9 cellular contexts compared by ENCODE assay signal in genomic region chr19:13119654-13120053, GRCh38. TPM values are rescaled to one million over a fixed set of nuclear protein-coding genes. Genes with fewer than 3 reads are reported as not detected.
DNase-seq lines count a peak whose midpoint lies in the region; ATAC-seq, FAIRE-seq and TF ChIP-seq lines count a peak whose summit lies in the region.
"Had no signal": no experiment of that assay in that cellular context is flagged by ENCODE, and none has a peak within 500 bp of the region (broad histone marks: within the 10 kb centered on the region; RNA-seq: fewer than 3 reads in every experiment).

No MANE protein-coding gene starts in this region.

- no peak overlapping the region for H2BK12ac ChIP-seq in mesenchymal stem cell (ENCODE audit: low read length in 2 of 2)

- H3K9me3 ChIP-seq in A549 (no peaks in the 10 kb centered on the region), K562 (replicated peaks; ENCODE audit: control insufficient read depth, insufficient read depth, low read depth, low read length) (no peaks in the 10 kb centered on the region), mesenchymal stem cell (ENCODE audit: control insufficient read depth, low read length) (no peaks in the 10 kb centered on the region)

- H4K91ac ChIP-seq in mesenchymal stem cell (ENCODE audit: low read length), result no peak overlapping the region

- DNase-seq in A549 (ENCODE audit: low read depth in 1 of 2, low spot score in 1 of 2) (no peak), HFF-Myc (ENCODE audit: extremely low read depth, low read depth) (no peak), K562 (ENCODE audit: extremely low read depth in 1 of 4, low spot score in 3 of 4) (no peak), mesenchymal stem cell (no peak)
- no peak for DNase-seq in activated CD4-positive, alpha-beta T cell treated with anti-CD3 and anti-CD28 coated beads for 1 hour
- DNase-seq: DMS79 had no signal

- H3K36me3 ChIP-seq in K562 (ENCODE audit: control insufficient read depth, insufficient read depth, low read length), result peaks cover 63% of the 10 kb centered on the region
- peaks cover 14 to 31% of the 10 kb centered on the region in 2 experiments for H3K36me3 ChIP-seq in mesenchymal stem cell (ENCODE audit: control insufficient read depth in 1 of 2, insufficient read depth in 2 of 2, low read depth in 1 of 2, low read length in 2 of 2)

- peaks cover 48% of the 10 kb centered on the region for H4K20me1 ChIP-seq in K562 (replicated peaks; ENCODE audit: control insufficient read depth, insufficient read depth, low read length)

- in situ Hi-C loops in K562 (cut with MboI), result no loop called here

- H2AFZ ChIP-seq in K562 (ENCODE audit: low read depth, low read length) (no peak overlapping the region), mesenchymal stem cell (ENCODE audit: low read depth, low read length) (no peak overlapping the region)

- peaks cover 14% of the 10 kb centered on the region for H3K79me1 ChIP-seq in mesenchymal stem cell (replicated peaks; ENCODE audit: low read length, poor library complexity, severe bottlenecking)

- no peak overlapping the region for H2BK120ac ChIP-seq in mesenchymal stem cell (ENCODE audit: low read depth, low read length)

- no peak overlapping the region for H2BK5ac ChIP-seq in mesenchymal stem cell (ENCODE audit: low read depth, low read length, poor library complexity, severe bottlenecking)

- peaks cover 12% of the 10 kb centered on the region for H3K9me1 ChIP-seq in K562 (ENCODE audit: control insufficient read depth, insufficient read depth, low read length)

- POLR2A ChIA-PET in A549 (lab: Yijun Ruan, JAX), result interaction anchor here (0.9 to 1.0 kb wide), 2 partner anchors 30 to 44 kb away, joined by 3 to 5 read pairs; partner anchors contain the start of genes IER2 and STX10
- POLR2A ChIA-PET in K562 (lab: Yijun Ruan, JAX), result interaction anchor here (0.5 to 4.9 kb wide), 12 partner anchors 9 to 42 kb away, joined by 3 to 31 read pairs (median 6); partner anchors contain the start of genes IER2 and STX10

- TF ChIP-seq CTCF in A549 (IDR thresholded peaks at IDR 0.05) (no peak), HFF-Myc (IDR thresholded peaks at IDR 0.05; ENCODE audit: low read depth, low read length, missing control alignments) (no peak), K562 (IDR thresholded peaks at IDR 0.05 in 2 of 3, conservative IDR thresholded peaks at IDR 0.05 in 1 of 3; ENCODE audit: insufficient read depth in 2 of 3, low read depth in 1 of 3, low read length in 3 of 3) (no peak)

- H3K4me2 ChIP-seq in A549, result peak overlapping the region; percentile 96
- peak overlapping the region; percentile 88 for H3K4me2 ChIP-seq in K562 (ENCODE audit: insufficient read depth, low read length)
- peak overlapping the region; percentile 52 for H3K4me2 ChIP-seq in mesenchymal stem cell (ENCODE audit: low read length, poor library complexity, severe bottlenecking)

- no peak for FAIRE-seq in A549 (lab: Jason Lieb, UNC)
- FAIRE-seq in K562 (lab: Jason Lieb, UNC), result no peak

- peak overlapping the region; percentile 62 to 97 for H3K9ac ChIP-seq in K562 (ENCODE audit: insufficient read depth in 1 of 2, low read depth in 2 of 2, low read length in 2 of 2)
- H3K9ac ChIP-seq in mesenchymal stem cell (ENCODE audit: low read length), result peak overlapping the region; percentile 89

- H4K8ac ChIP-seq in mesenchymal stem cell (ENCODE audit: low read length), result no peak overlapping the region

- H2AK5ac ChIP-seq in mesenchymal stem cell (ENCODE audit: low read length, severe bottlenecking), result peak overlapping the region; percentile 24

- H3K4me1 ChIP-seq in A549 (peaks cover 25% of the 10 kb centered on the region), K562 (replicated peaks in 1 of 2; ENCODE audit: control insufficient read depth in 2 of 2, insufficient read depth in 2 of 2, low read length in 2 of 2) (peaks cover 21 to 56% of the 10 kb centered on the region in 2 experiments; a peak in 4 of 5 replicates), mesenchymal stem cell (ENCODE audit: control insufficient read depth, insufficient read depth, low read depth, low read length) (peaks cover 48% of the 10 kb centered on the region)

- no peak overlapping the region for H3K18ac ChIP-seq in mesenchymal stem cell (ENCODE audit: low read depth in 1 of 2, low read length in 2 of 2)

- H3K4me3 ChIP-seq in A549 (peak overlapping the region; percentile 100; the same call in 2 of the 3 replicates), HFF-Myc (replicated peaks; ENCODE audit: low read depth, low read length) (peak overlapping the region; percentile 86), K562 (peak overlapping the region; percentile 99; the same call in 1 of the 2 replicates), mesenchymal stem cell (ENCODE audit: insufficient read depth in 1 of 2, low read depth in 1 of 2, low read length in 2 of 2) (peak overlapping the region in 1 of 2 experiments; percentile 86)

- H3K23ac ChIP-seq in mesenchymal stem cell (ENCODE audit: low read length in 2 of 2), result no peak overlapping the region

- H2BK15ac ChIP-seq in mesenchymal stem cell (ENCODE audit: low read depth, poor library complexity, severe bottlenecking), result no peak overlapping the region

- CTCF ChIA-PET in A549 (lab: Yijun Ruan, JAX), result interaction anchor here (1.3 to 2.5 kb wide), 4 partner anchors 16 to 30 kb away, joined by 3 to 10 read pairs (median 4); partner anchors contain the start of genes IER2 and STX10
- CTCF ChIA-PET in K562 (lab: Yijun Ruan, JAX; ENCODE audit: low intra/inter-chr PET ratio), result no interaction called here

- TF ChIP-seq EP300 in A549 (IDR thresholded peaks at IDR 0.05), result no peak
- TF ChIP-seq EP300 in K562 (IDR thresholded peaks at IDR 0.05; ENCODE audit: low read length), result no peak

- no TSS peak for BruUV-seq in K562 (replicated peaks; lab: Mats Ljungman, UMichigan)

- TF ChIP-seq RAD21 in A549 (conservative IDR thresholded peaks at IDR 0.05 in 1 of 2, IDR thresholded peaks at IDR 0.05 in 1 of 2) (no peak), K562 (CRISPR knock-in tag; conservative IDR thresholded peaks at IDR 0.05 in 1 of 2, IDR thresholded peaks at IDR 0.05 in 1 of 2) (no peak)

- peaks cover 95% of the 10 kb centered on the region for H3K79me2 ChIP-seq in K562 (ENCODE audit: control insufficient read depth, insufficient read depth, low read length)

- peak overlapping the region in 1 of 2 experiments; percentile 99; a peak in 2 of 6 replicates for H3K27ac ChIP-seq in A549
- H3K27ac ChIP-seq in K562 (ENCODE audit: extremely low read depth, low read depth, low read length), result peak overlapping the region; percentile 95
- H3K27ac ChIP-seq in mesenchymal stem cell (ENCODE audit: low read length, poor library complexity, severe bottlenecking), result peak overlapping the region; percentile 57

- no peak overlapping the region for H3K14ac ChIP-seq in mesenchymal stem cell (ENCODE audit: low read length in 2 of 2)

- TF ChIP-seq POLR2A in A549 (IDR thresholded peaks at IDR 0.05; ENCODE audit: low read length), result no peak
- no peak for TF ChIP-seq POLR2A in K562 (conservative IDR thresholded peaks at IDR 0.05)

- intact Hi-C loops in K562 (cut with micrococcal nuclease), result loop anchor here (2.0 kb wide), 1 partner anchor 31 kb away; the partner anchor contains the start of genes IER2 and STX10

- WGBS in A549 (ENCODE audit: missing lambda C conversion rate), result 90% methylated on average over 5 of the region's 10 CpGs
- WGBS in K562 (ENCODE audit: insufficient coverage, low coverage, missing lambda C conversion rate), result 62% methylated on average over 8 of the region's 10 CpGs
- WGBS in mesenchymal stem cell, result 83% methylated on average over 10 of the region's 10 CpGs

- H3K27me3 ChIP-seq in K562 (ENCODE audit: control insufficient read depth in 2 of 2, insufficient read depth in 2 of 2, low read length in 2 of 2) (no peaks in the 10 kb centered on the region), mesenchymal stem cell (ENCODE audit: control insufficient read depth in 1 of 2, insufficient read depth in 1 of 2, low read length in 2 of 2) (no peaks in the 10 kb centered on the region)

- ATAC-seq in A549 (no peak), K562 (no peak), GM18861 (IDR thresholded peaks at IDR 0.05; ENCODE audit: unreplicated experiment) (no peak), HG03460 (IDR thresholded peaks at IDR 0.05; ENCODE audit: unreplicated experiment) (no peak), HG03095 (IDR thresholded peaks at IDR 0.05; ENCODE audit: unreplicated experiment) (no peak)

- H3K4ac ChIP-seq in mesenchymal stem cell (ENCODE audit: low read depth in 1 of 2, low read length in 2 of 2), result peak overlapping the region in 1 of 2 experiments; percentile 17

RNA-seq across cellular contexts. Expression of gene NACC1, which starts 1.6 kb away (rescaled TPM):
- polyA plus RNA-seq in A549 (2011; rRNA removed), result 26.1 and 30.0 TPM in 2 replicates
- 117 and 155 TPM in 2 replicates for polyA plus RNA-seq in A549 (2012; cell fraction: cytosol; rRNA removed)
- 158 and 206 TPM in 2 replicates for polyA plus RNA-seq in A549 (2012; cell fraction: nucleus; rRNA removed)
- 32.4 to 39.8 TPM (median 37.9 TPM) in 3 replicates for polyA plus RNA-seq in A549 (2017; fragmentation: RNase III; extraction: RNeasy Plus Mini Kit Qiagen cat#74134 plus additional on column Dnase treatment)
- polyA minus RNA-seq in A549 (2011; rRNA and poly(A)+ RNA removed), result 20.0 and 30.9 TPM in 2 replicates
- 31.6 and 133 TPM in 2 replicates for total RNA-seq in K562 (2011; cell fraction: chromatin; rRNA removed; ENCODE audit: low replicate concordance)
- 77.5 and 89.6 TPM in 2 replicates for total RNA-seq in K562 (2011; cell fraction: nucleolus; rRNA removed)
- 35.3 and 45.1 TPM in 2 replicates for total RNA-seq in K562 (2011; cell fraction: nucleoplasm; rRNA removed)
- 62.4 and 85.7 TPM in 2 replicates for total RNA-seq in K562 (2014; rRNA removed)
- 9.1 and 9.5 TPM in 2 replicates for total RNA-seq in K562 (2014; rRNA removed; fragmentation: Illumina TruSeq; extraction: Trizol)
- total RNA-seq in K562 (2015; rRNA removed; fragmentation: Illumina TruSeq; extraction: Trizol), result 40.2 and 46.8 TPM in 2 replicates
- 93.0 and 96.6 TPM in 2 replicates for total RNA-seq in K562 (2021)
- polyA plus RNA-seq in K562 (2011; rRNA removed), result 25.8 and 49.0 TPM in 2 replicates
- 59.4 and 222 TPM in 2 replicates for polyA plus RNA-seq in K562 (2011; cell fraction: cytosol; rRNA removed)
- polyA plus RNA-seq in K562 (2011; cell fraction: nucleus; rRNA removed), result 52.2 and 123 TPM in 2 replicates
- polyA plus RNA-seq in K562 (2012), result 35.2 and 37.0 TPM in 2 replicates
- polyA plus RNA-seq in K562 (2014; fragmentation: Illumina TruSeq; extraction: Trizol), result 23.2 and 90.7 TPM in 2 replicates
- polyA plus RNA-seq in K562 (2014; fragmentation: Nextera tagmentation; extraction: Ambion mirVana), result under 1 TPM; 0.04 to 0.17 TPM
- polyA plus RNA-seq in K562 (2014; rRNA removed), result 46.1 and 68.1 TPM in 2 replicates
- polyA minus RNA-seq in K562 (2011; rRNA and poly(A)+ RNA removed), result 17.9 and 39.8 TPM in 2 replicates
- polyA minus RNA-seq in K562 (2011; cell fraction: cytosol; rRNA and poly(A)+ RNA removed), result 67.5 and 79.0 TPM in 2 replicates
- polyA minus RNA-seq in K562 (2011; cell fraction: nucleus; rRNA and poly(A)+ RNA removed), result 16.6 and 18.0 TPM in 2 replicates
- polyA plus RNA-seq in mesenchymal stem cell (2013, experiment 1 of 2), result 82.1 TPM
- polyA plus RNA-seq in mesenchymal stem cell (2013, experiment 2 of 2), result 85.0 TPM

RNA-seq across cellular contexts. Expression of gene TRMT1, which starts 3.1 kb away (rescaled TPM):
- polyA plus RNA-seq in A549 (2011; rRNA removed), result 16.3 and 18.2 TPM in 2 replicates
- polyA plus RNA-seq in A549 (2012; cell fraction: cytosol; rRNA removed), result 57.5 and 67.4 TPM in 2 replicates
- 388 and 458 TPM in 2 replicates for polyA plus RNA-seq in A549 (2012; cell fraction: nucleus; rRNA removed)
- 29.8 to 40.2 TPM (median 35.2 TPM) in 3 replicates for polyA plus RNA-seq in A549 (2017; fragmentation: RNase III; extraction: RNeasy Plus Mini Kit Qiagen cat#74134 plus additional on column Dnase treatment)
- 16.9 and 24.9 TPM in 2 replicates for polyA minus RNA-seq in A549 (2011; rRNA and poly(A)+ RNA removed)
- total RNA-seq in K562 (2011; cell fraction: chromatin; rRNA removed; ENCODE audit: low replicate concordance), result 73.3 and 179 TPM in 2 replicates
- total RNA-seq in K562 (2011; cell fraction: nucleolus; rRNA removed), result 168 and 175 TPM in 2 replicates
- 79.0 and 80.0 TPM in 2 replicates for total RNA-seq in K562 (2011; cell fraction: nucleoplasm; rRNA removed)
- total RNA-seq in K562 (2014; rRNA removed), result 89.1 and 113 TPM in 2 replicates
- total RNA-seq in K562 (2014; rRNA removed; fragmentation: Illumina TruSeq; extraction: Trizol), result 25.8 and 42.9 TPM in 2 replicates
- 54.3 and 60.2 TPM in 2 replicates for total RNA-seq in K562 (2015; rRNA removed; fragmentation: Illumina TruSeq; extraction: Trizol)
- total RNA-seq in K562 (2021), result 118 TPM in 2 replicates
- polyA plus RNA-seq in K562 (2011; rRNA removed), result 44.1 and 53.3 TPM in 2 replicates
- polyA plus RNA-seq in K562 (2011; cell fraction: cytosol; rRNA removed), result 39.2 and 80.0 TPM in 2 replicates
- polyA plus RNA-seq in K562 (2011; cell fraction: nucleus; rRNA removed), result 282 and 531 TPM in 2 replicates
- 59.6 and 77.8 TPM in 2 replicates for polyA plus RNA-seq in K562 (2012)
- polyA plus RNA-seq in K562 (2014; fragmentation: Illumina TruSeq; extraction: Trizol), result 84.8 and 96.2 TPM in 2 replicates
- polyA plus RNA-seq in K562 (2014; fragmentation: Nextera tagmentation; extraction: Ambion mirVana), result 10 to 100 TPM in 1 of 2 experiments, 1 to 10 TPM in 1; 5.8 to 10.9 TPM
- polyA plus RNA-seq in K562 (2014; rRNA removed), result 155 and 158 TPM in 2 replicates
- polyA minus RNA-seq in K562 (2011; rRNA and poly(A)+ RNA removed), result 23.7 and 27.9 TPM in 2 replicates
- polyA minus RNA-seq in K562 (2011; cell fraction: cytosol; rRNA and poly(A)+ RNA removed), result 49.3 and 51.7 TPM in 2 replicates
- 50.5 and 77.3 TPM in 2 replicates for polyA minus RNA-seq in K562 (2011; cell fraction: nucleus; rRNA and poly(A)+ RNA removed)
- polyA plus RNA-seq in mesenchymal stem cell (2013, experiment 1 of 2), result 20.0 TPM
- 16.9 TPM for polyA plus RNA-seq in mesenchymal stem cell (2013, experiment 2 of 2)

RNA-seq across cellular contexts. Expression of gene LYL1, which starts 17.0 kb away (rescaled TPM):
- polyA plus RNA-seq in A549 (2011; rRNA removed), result 0.08 and 0.26 TPM in 2 replicates
- 0.50 and 0.82 TPM in 2 replicates for polyA plus RNA-seq in A549 (2012; cell fraction: cytosol; rRNA removed)
- 0.66 and 1.2 TPM in 2 replicates for polyA plus RNA-seq in A549 (2012; cell fraction: nucleus; rRNA removed)
- polyA plus RNA-seq in A549 (2017; fragmentation: RNase III; extraction: RNeasy Plus Mini Kit Qiagen cat#74134 plus additional on column Dnase treatment), result 0.30 to 0.82 TPM (median 0.39 TPM) in 3 replicates
- 0.15 and 0.21 TPM in 2 replicates for polyA minus RNA-seq in A549 (2011; rRNA and poly(A)+ RNA removed)
- total RNA-seq in K562 (2011; cell fraction: chromatin; rRNA removed; ENCODE audit: low replicate concordance), result 54.5 and 112 TPM in 2 replicates
- 105 and 123 TPM in 2 replicates for total RNA-seq in K562 (2011; cell fraction: nucleolus; rRNA removed)
- 74.6 and 89.7 TPM in 2 replicates for total RNA-seq in K562 (2011; cell fraction: nucleoplasm; rRNA removed)
- total RNA-seq in K562 (2014; rRNA removed), result 266 and 312 TPM in 2 replicates
- 13.2 and 17.7 TPM in 2 replicates for total RNA-seq in K562 (2014; rRNA removed; fragmentation: Illumina TruSeq; extraction: Trizol)
- total RNA-seq in K562 (2015; rRNA removed; fragmentation: Illumina TruSeq; extraction: Trizol), result 89.9 and 108 TPM in 2 replicates
- total RNA-seq in K562 (2021), result 216 and 218 TPM in 2 replicates
- 34.0 and 47.0 TPM in 2 replicates for polyA plus RNA-seq in K562 (2011; rRNA removed)
- 73.1 and 246 TPM in 2 replicates for polyA plus RNA-seq in K562 (2011; cell fraction: cytosol; rRNA removed)
- polyA plus RNA-seq in K562 (2011; cell fraction: nucleus; rRNA removed), result 76.6 and 132 TPM in 2 replicates
- 144 and 229 TPM in 2 replicates for polyA plus RNA-seq in K562 (2012)
- polyA plus RNA-seq in K562 (2014; fragmentation: Illumina TruSeq; extraction: Trizol), result 17.8 and 71.5 TPM in 2 replicates
- 1 to 10 TPM; 1.3 to 1.6 TPM for polyA plus RNA-seq in K562 (2014; fragmentation: Nextera tagmentation; extraction: Ambion mirVana)
- 165 and 175 TPM in 2 replicates for polyA plus RNA-seq in K562 (2014; rRNA removed)
- 12.7 and 14.2 TPM in 2 replicates for polyA minus RNA-seq in K562 (2011; rRNA and poly(A)+ RNA removed)
- polyA minus RNA-seq in K562 (2011; cell fraction: cytosol; rRNA and poly(A)+ RNA removed), result 46.0 and 79.3 TPM in 2 replicates
- polyA minus RNA-seq in K562 (2011; cell fraction: nucleus; rRNA and poly(A)+ RNA removed), result 37.4 and 52.3 TPM in 2 replicates
- 0.68 TPM for polyA plus RNA-seq in mesenchymal stem cell (2013, experiment 1 of 2)
- polyA plus RNA-seq in mesenchymal stem cell (2013, experiment 2 of 2), result 0.79 TPM

RNA-seq across cellular contexts. Expression of gene STX10, which starts 30.5 kb away (rescaled TPM):
- polyA plus RNA-seq in A549 (2011; rRNA removed) (39.1 and 41.5 TPM in 2 replicates), A549 (2017; fragmentation: RNase III; extraction: RNeasy Plus Mini Kit Qiagen cat#74134 plus additional on column Dnase treatment) (56.1 to 63.6 TPM (median 61.2 TPM) in 3 replicates), K562 (2011; rRNA removed) (46.6 and 77.4 TPM in 2 replicates), K562 (2014; fragmentation: Illumina TruSeq; extraction: Trizol) (30.3 and 35.2 TPM in 2 replicates), K562 (2014; fragmentation: Nextera tagmentation; extraction: Ambion mirVana) (1 to 10 TPM in 1 of 2 experiments, under 1 TPM in 1; 0.51 to 1.7 TPM), K562 (2014; rRNA removed) (66.3 and 78.0 TPM in 2 replicates)
- polyA plus RNA-seq in A549 (2012; cell fraction: cytosol; rRNA removed), result 83.3 and 89.9 TPM in 2 replicates
- polyA plus RNA-seq in A549 (2012; cell fraction: nucleus; rRNA removed), result 115 and 121 TPM in 2 replicates
- 26.2 and 39.5 TPM in 2 replicates for polyA minus RNA-seq in A549 (2011; rRNA and poly(A)+ RNA removed)
- total RNA-seq in K562 (2011; cell fraction: chromatin; rRNA removed; ENCODE audit: low replicate concordance), result 25.6 and 67.7 TPM in 2 replicates
- total RNA-seq in K562 (2011; cell fraction: nucleolus; rRNA removed), result 56.9 and 60.3 TPM in 2 replicates
- total RNA-seq in K562 (2011; cell fraction: nucleoplasm; rRNA removed), result 42.4 and 42.7 TPM in 2 replicates
- total RNA-seq in K562 (2014; rRNA removed) (57.8 and 59.2 TPM in 2 replicates), K562 (2014; rRNA removed; fragmentation: Illumina TruSeq; extraction: Trizol) (12.6 and 19.0 TPM in 2 replicates), K562 (2015; rRNA removed; fragmentation: Illumina TruSeq; extraction: Trizol) (31.0 and 33.9 TPM in 2 replicates), K562 (2021) (39.6 and 41.6 TPM in 2 replicates)
- 62.2 and 72.6 TPM in 2 replicates for polyA plus RNA-seq in K562 (2011; cell fraction: cytosol; rRNA removed)
- 159 and 172 TPM in 2 replicates for polyA plus RNA-seq in K562 (2011; cell fraction: nucleus; rRNA removed)
- polyA plus RNA-seq in K562 (2012), result 46.6 and 75.7 TPM in 2 replicates
- polyA minus RNA-seq in K562 (2011; rRNA and poly(A)+ RNA removed), result 12.8 and 14.0 TPM in 2 replicates
- polyA minus RNA-seq in K562 (2011; cell fraction: cytosol; rRNA and poly(A)+ RNA removed), result 14.0 and 15.9 TPM in 2 replicates
- polyA minus RNA-seq in K562 (2011; cell fraction: nucleus; rRNA and poly(A)+ RNA removed), result 10.5 and 19.3 TPM in 2 replicates
- polyA plus RNA-seq in mesenchymal stem cell (2013, experiment 1 of 2), result 50.2 TPM
- 53.2 TPM for polyA plus RNA-seq in mesenchymal stem cell (2013, experiment 2 of 2)

RNA-seq across cellular contexts. Expression of gene IER2, which starts 30.6 kb away (rescaled TPM):
- 52.5 and 75.7 TPM in 2 replicates for polyA plus RNA-seq in A549 (2011; rRNA removed)
- polyA plus RNA-seq in A549 (2012; cell fraction: cytosol; rRNA removed), result 137 and 174 TPM in 2 replicates
- polyA plus RNA-seq in A549 (2012; cell fraction: nucleus; rRNA removed), result 300 and 360 TPM in 2 replicates
- 35.9 to 39.9 TPM (median 36.7 TPM) in 3 replicates for polyA plus RNA-seq in A549 (2017; fragmentation: RNase III; extraction: RNeasy Plus Mini Kit Qiagen cat#74134 plus additional on column Dnase treatment)
- polyA minus RNA-seq in A549 (2011; rRNA and poly(A)+ RNA removed), result 16.9 and 26.4 TPM in 2 replicates
- total RNA-seq in K562 (2011; cell fraction: chromatin; rRNA removed; ENCODE audit: low replicate concordance), result 67.1 and 140 TPM in 2 replicates
- total RNA-seq in K562 (2011; cell fraction: nucleolus; rRNA removed), result 139 and 159 TPM in 2 replicates
- total RNA-seq in K562 (2011; cell fraction: nucleoplasm; rRNA removed), result 90.2 and 96.9 TPM in 2 replicates
- 84.5 and 134 TPM in 2 replicates for total RNA-seq in K562 (2014; rRNA removed)
- total RNA-seq in K562 (2014; rRNA removed; fragmentation: Illumina TruSeq; extraction: Trizol), result 23.6 and 24.4 TPM in 2 replicates
- total RNA-seq in K562 (2015; rRNA removed; fragmentation: Illumina TruSeq; extraction: Trizol), result 14.8 and 17.4 TPM in 2 replicates
- 205 and 214 TPM in 2 replicates for total RNA-seq in K562 (2021)
- polyA plus RNA-seq in K562 (2011; rRNA removed), result 23.7 and 32.9 TPM in 2 replicates
- polyA plus RNA-seq in K562 (2011; cell fraction: cytosol; rRNA removed), result 37.6 and 91.2 TPM in 2 replicates
- 112 and 193 TPM in 2 replicates for polyA plus RNA-seq in K562 (2011; cell fraction: nucleus; rRNA removed)
- 158 and 169 TPM in 2 replicates for polyA plus RNA-seq in K562 (2012)
- 35.5 and 67.9 TPM in 2 replicates for polyA plus RNA-seq in K562 (2014; fragmentation: Illumina TruSeq; extraction: Trizol)
- polyA plus RNA-seq in K562 (2014; fragmentation: Nextera tagmentation; extraction: Ambion mirVana), result 1 to 10 TPM; 4.5 to 5.1 TPM
- polyA plus RNA-seq in K562 (2014; rRNA removed), result 127 and 140 TPM in 2 replicates
- 8.8 and 9.1 TPM in 2 replicates for polyA minus RNA-seq in K562 (2011; rRNA and poly(A)+ RNA removed)
- polyA minus RNA-seq in K562 (2011; cell fraction: cytosol; rRNA and poly(A)+ RNA removed), result 38.4 and 48.8 TPM in 2 replicates
- polyA minus RNA-seq in K562 (2011; cell fraction: nucleus; rRNA and poly(A)+ RNA removed), result 39.2 and 41.5 TPM in 2 replicates
- polyA plus RNA-seq in mesenchymal stem cell (2013, experiment 1 of 2), result 135 TPM
- 129 TPM for polyA plus RNA-seq in mesenchymal stem cell (2013, experiment 2 of 2)
